8 cellular contexts compared by ENCODE assay signal in the genomic region with DNA sequence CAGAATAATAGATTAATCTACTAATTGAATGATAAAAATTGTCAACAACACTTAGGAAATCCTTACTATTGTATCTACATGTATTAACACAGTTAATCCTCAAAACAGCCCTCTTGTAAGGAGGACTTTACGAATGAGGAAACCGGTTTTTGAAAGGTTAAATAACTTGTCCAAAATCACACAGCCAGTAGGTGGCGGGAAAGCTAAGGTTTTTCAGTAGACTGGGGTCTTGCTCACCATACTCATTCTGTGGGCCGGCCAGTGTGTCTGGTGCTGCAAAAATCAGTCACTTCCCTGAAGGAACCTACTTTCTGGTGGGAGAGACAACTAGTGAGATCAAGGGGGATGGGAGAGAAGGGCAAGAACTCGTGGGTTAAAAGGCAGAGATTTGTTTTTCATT. TPM values are rescaled to one million over a fixed set of nuclear protein-coding genes. Genes with fewer than 3 reads are reported as not detected.
DNase-seq lines count a peak whose midpoint lies in the region; ATAC-seq, FAIRE-seq and TF ChIP-seq lines count a peak whose summit lies in the region.

No MANE protein-coding gene starts in this region.

- H3K9me3 ChIP-seq in WERI-Rb-1 (ENCODE audit: severe bottlenecking) (no peaks in the 10 kb centered on the region), keratinocyte (ENCODE audit: control insufficient read depth, low read depth, low read length) (no peaks in the 10 kb centered on the region)

- peaks cover 15% of the 10 kb centered on the region for H3K79me2 ChIP-seq in keratinocyte (ENCODE audit: control insufficient read depth, insufficient read depth, low read length)

- H3K9me1 ChIP-seq in keratinocyte (ENCODE audit: control insufficient read depth, extremely low read depth, insufficient read depth, low read length) = no peaks in the 10 kb centered on the region

- H2AFZ ChIP-seq in keratinocyte (ENCODE audit: control insufficient read depth, low read length) = no peak overlapping the region

- no peak overlapping the region for H3K4me3 ChIP-seq in HL-60 (replicated peaks; ENCODE audit: insufficient read depth, low read length)
- no peak overlapping the region for H3K4me3 ChIP-seq in WERI-Rb-1 (ENCODE audit: low read depth, low read length)
- H3K4me3 ChIP-seq in keratinocyte (ENCODE audit: control insufficient read depth in 2 of 3, extremely low read depth in 1 of 3, insufficient read depth in 2 of 3, low read depth in 1 of 3, low read length in 3 of 3) = no peak overlapping the region

- H3K4me1 ChIP-seq in keratinocyte (ENCODE audit: control insufficient read depth, extremely low read depth, insufficient read depth, low read length) = peaks cover 28% of the 10 kb centered on the region

- H3K9ac ChIP-seq in keratinocyte (ENCODE audit: control insufficient read depth, extremely low read depth, insufficient read depth, low read length) = no peak overlapping the region

- H3K27ac ChIP-seq in HL-60 (replicated peaks) (no peak overlapping the region), WERI-Rb-1 (no peak overlapping the region), keratinocyte (ENCODE audit: control insufficient read depth, insufficient read depth, low read length) (peak overlapping the region; percentile 32)

- H3K27me3 ChIP-seq in HL-60 (ENCODE audit: insufficient read depth, poor library complexity, severe bottlenecking) (no peaks in the 10 kb centered on the region), WERI-Rb-1 (ENCODE audit: insufficient read depth, low read depth, severe bottlenecking) (no peaks in the 10 kb centered on the region), keratinocyte (ENCODE audit: control insufficient read depth, extremely low read depth, insufficient read depth, low read length) (no peaks in the 10 kb centered on the region)

- no peaks in the 10 kb centered on the region for H4K20me1 ChIP-seq in keratinocyte (ENCODE audit: control insufficient read depth, extremely low read depth, insufficient read depth, low read length)

- dilution Hi-C loops in keratinocyte (cut with MboI; ENCODE audit: extremely low pct_ligation_motif_present, low sequenced_read_pairs) = no loop called here

- TF ChIP-seq CTCF in D721Med (IDR thresholded peaks at IDR 0.05; ENCODE audit: insufficient read depth, missing control alignments) (peak; percentile 44), HL-60 (IDR thresholded peaks at IDR 0.05; ENCODE audit: insufficient read depth, low read length) (peak; percentile 21), WERI-Rb-1 (IDR thresholded peaks at IDR 0.05; ENCODE audit: low read depth, low read length) (peak; percentile 49), keratinocyte (optimal IDR thresholded peaks at IDR 0.05 in 1 of 3, IDR thresholded peaks at IDR 0.05 in 1 of 3, conservative IDR thresholded peaks at IDR 0.05 in 1 of 3; ENCODE audit: extremely low read depth in 1 of 3, insufficient read depth in 2 of 3, low read length in 3 of 3) (peak; percentile 39 to 54 (median 45))

- DNase-seq in D721Med (ENCODE audit: insufficient read length, low spot score) = no peak
- peak in 1 of 2 experiments; percentile 75 for DNase-seq in HL-60 (ENCODE audit: low read depth in 1 of 2, low spot score in 1 of 2)
- peak; percentile 53 for DNase-seq in WERI-Rb-1
- DNase-seq in keratinocyte (ENCODE audit: low read depth, low spot score) = no peak
- DNase-seq in NK-92 treated with Interleukin-12 subunit alpha and Interleukin-12 subunit beta, amount 100 ng/mL, for 24 hours (lab: John Stamatoyannopoulos, UW) = no peak
- DNase-seq in GM12891 (ENCODE audit: insufficient read length, low spot score) = no peak

- H3K36me3 ChIP-seq in WERI-Rb-1 = peaks cover 31% of the 10 kb centered on the region
- no peaks in the 10 kb centered on the region for H3K36me3 ChIP-seq in keratinocyte (ENCODE audit: control insufficient read depth in 2 of 2, extremely low read depth in 1 of 2, insufficient read depth in 2 of 2, low read length in 2 of 2)

- TF ChIP-seq POLR2A in GM12891 (IDR thresholded peaks at IDR 0.05; ENCODE audit: low read depth, low read length) = no peak

- no peak overlapping the region for H3K4me2 ChIP-seq in keratinocyte (ENCODE audit: control insufficient read depth, extremely low read depth, insufficient read depth, low read depth, low read length)

- FAIRE-seq in D721Med (lab: Jason Lieb, UNC) (no peak), keratinocyte (lab: Jason Lieb, UNC) (no peak), GM12891 (lab: Jason Lieb, UNC) (no peak)

- ATAC-seq in GM19324 (IDR thresholded peaks at IDR 0.05; ENCODE audit: low FRiP score, unreplicated experiment) = no peak
- no peak for ATAC-seq in GM19455 (IDR thresholded peaks at IDR 0.05; ENCODE audit: unreplicated experiment)

TF ChIP-seq in GM12891, 5 proteins besides CTCF, POLR2A, EP300 and RAD21:
- TF ChIP-seq SPI1 (IDR thresholded peaks at IDR 0.05; ENCODE audit: low read depth, low read length) (no peak), TAF1 (IDR thresholded peaks at IDR 0.05; ENCODE audit: low read depth, low read length) (no peak), PAX5 (IDR thresholded peaks at IDR 0.05; ENCODE audit: insufficient read depth, low read length, severe bottlenecking) (no peak), POLR2AphosphoS5 (IDR thresholded peaks at IDR 0.05; ENCODE audit: low read depth, low read length) (no peak), POU2F2 (IDR thresholded peaks at IDR 0.05; ENCODE audit: low read depth, low read length) (no peak)
TF ChIP-seq in GM12891: peak in this region for 0.

RNA-seq across cellular contexts. Expression of a gene that starts 3.8 kb away (rescaled TPM):
- polyA plus RNA-seq in keratinocyte = 21.9 to 50.1 TPM (median 31.3 TPM) in 3 replicates
- 7.5 TPM for polyA plus RNA-seq in keratinocyte (2011; ENCODE audit: low read depth)
- 30.3 and 36.2 TPM in 2 replicates for polyA plus RNA-seq in keratinocyte (2011; cell fraction: cytosol; rRNA removed)
- 19.7 and 23.6 TPM in 2 replicates for polyA plus RNA-seq in keratinocyte (2011; cell fraction: nucleus; rRNA removed)
- polyA plus RNA-seq in keratinocyte (2012; ENCODE audit: low replicate concordance) = 16.2 and 37.3 TPM in 2 replicates
- 17.2 to 41.4 TPM (median 22.7 TPM) in 3 replicates for polyA minus RNA-seq in keratinocyte
- polyA minus RNA-seq in keratinocyte (2011; cell fraction: cytosol; rRNA and poly(A)+ RNA removed) = 20.1 TPM
- polyA minus RNA-seq in keratinocyte (2011; cell fraction: nucleus; rRNA and poly(A)+ RNA removed) = 6.3 and 7.8 TPM in 2 replicates
- 45.3 TPM for polyA plus RNA-seq in GM12891 (2012; ENCODE audit: low read depth, missing spikeins)

RNA-seq across cellular contexts. Expression of a gene that starts 24.8 kb away (rescaled TPM):
- polyA plus RNA-seq in keratinocyte = 2.9 to 5.2 TPM (median 3.2 TPM) in 3 replicates
- 0.89 TPM for polyA plus RNA-seq in keratinocyte (2011; ENCODE audit: low read depth)
- polyA plus RNA-seq in keratinocyte (2011; cell fraction: cytosol; rRNA removed) = 3.0 and 4.4 TPM in 2 replicates
- 4.8 and 6.8 TPM in 2 replicates for polyA plus RNA-seq in keratinocyte (2011; cell fraction: nucleus; rRNA removed)
- 2.1 and 5.7 TPM in 2 replicates for polyA plus RNA-seq in keratinocyte (2012; ENCODE audit: low replicate concordance)
- 5.8 to 7.0 TPM (median 6.4 TPM) in 3 replicates for polyA minus RNA-seq in keratinocyte
- polyA minus RNA-seq in keratinocyte (2011; cell fraction: cytosol; rRNA and poly(A)+ RNA removed) = 3.6 TPM
- 3.6 and 4.7 TPM in 2 replicates for polyA minus RNA-seq in keratinocyte (2011; cell fraction: nucleus; rRNA and poly(A)+ RNA removed)
- polyA plus RNA-seq in GM12891 (2012; ENCODE audit: low read depth, missing spikeins) = 3.9 TPM

RNA-seq across cellular contexts. Expression of a gene that starts 38.8 kb away (rescaled TPM):
- 16.4 to 23.1 TPM (median 20.8 TPM) in 3 replicates for polyA plus RNA-seq in keratinocyte
- 2.9 TPM for polyA plus RNA-seq in keratinocyte (2011; ENCODE audit: low read depth)
- 13.8 and 17.1 TPM in 2 replicates for polyA plus RNA-seq in keratinocyte (2011; cell fraction: cytosol; rRNA removed)
- polyA plus RNA-seq in keratinocyte (2011; cell fraction: nucleus; rRNA removed) = 26.8 and 32.9 TPM in 2 replicates
- 7.0 and 16.8 TPM in 2 replicates for polyA plus RNA-seq in keratinocyte (2012; ENCODE audit: low replicate concordance)
- 12.3 to 17.1 TPM (median 16.7 TPM) in 3 replicates for polyA minus RNA-seq in keratinocyte
- polyA minus RNA-seq in keratinocyte (2011; cell fraction: cytosol; rRNA and poly(A)+ RNA removed) = 11.5 TPM
- 7.9 and 12.3 TPM in 2 replicates for polyA minus RNA-seq in keratinocyte (2011; cell fraction: nucleus; rRNA and poly(A)+ RNA removed)
- 23.0 TPM for polyA plus RNA-seq in GM12891 (2012; ENCODE audit: low read depth, missing spikeins)

RNA-seq across cellular contexts. Expression of a gene that starts 39.0 kb away (rescaled TPM):
- 50.7 to 96.1 TPM (median 56.0 TPM) in 3 replicates for polyA plus RNA-seq in keratinocyte
- 188 TPM for polyA plus RNA-seq in keratinocyte (2011; ENCODE audit: low read depth)
- polyA plus RNA-seq in keratinocyte (2011; cell fraction: cytosol; rRNA removed) = 40.5 and 46.1 TPM in 2 replicates
- 157 and 166 TPM in 2 replicates for polyA plus RNA-seq in keratinocyte (2011; cell fraction: nucleus; rRNA removed)
- polyA plus RNA-seq in keratinocyte (2012; ENCODE audit: low replicate concordance) = 56.9 and 78.2 TPM in 2 replicates
- polyA minus RNA-seq in keratinocyte = 84.7 to 115 TPM (median 86.0 TPM) in 3 replicates
- polyA minus RNA-seq in keratinocyte (2011; cell fraction: cytosol; rRNA and poly(A)+ RNA removed) = 42.2 TPM
- polyA minus RNA-seq in keratinocyte (2011; cell fraction: nucleus; rRNA and poly(A)+ RNA removed) = 83.0 and 115 TPM in 2 replicates
- 76.3 TPM for polyA plus RNA-seq in GM12891 (2012; ENCODE audit: low read depth, missing spikeins)

RNA-seq across cellular contexts. Expression of a gene that starts 47.8 kb away (rescaled TPM):
- 23.2 to 38.9 TPM (median 24.6 TPM) in 3 replicates for polyA plus RNA-seq in keratinocyte
- 4.4 TPM for polyA plus RNA-seq in keratinocyte (2011; ENCODE audit: low read depth)
- polyA plus RNA-seq in keratinocyte (2011; cell fraction: cytosol; rRNA removed) = 28.3 and 29.2 TPM in 2 replicates
- 17.5 and 18.9 TPM in 2 replicates for polyA plus RNA-seq in keratinocyte (2011; cell fraction: nucleus; rRNA removed)
- 11.6 and 27.8 TPM in 2 replicates for polyA plus RNA-seq in keratinocyte (2012; ENCODE audit: low replicate concordance)
- 11.4 to 49.8 TPM (median 17.7 TPM) in 3 replicates for polyA minus RNA-seq in keratinocyte
- 13.0 TPM for polyA minus RNA-seq in keratinocyte (2011; cell fraction: cytosol; rRNA and poly(A)+ RNA removed)
- polyA minus RNA-seq in keratinocyte (2011; cell fraction: nucleus; rRNA and poly(A)+ RNA removed) = 5.6 and 9.4 TPM in 2 replicates
- polyA plus RNA-seq in GM12891 (2012; ENCODE audit: low read depth, missing spikeins) = 3.5 TPM
